1 cellular context compared by ENCODE assay signal in the genomic region with DNA sequence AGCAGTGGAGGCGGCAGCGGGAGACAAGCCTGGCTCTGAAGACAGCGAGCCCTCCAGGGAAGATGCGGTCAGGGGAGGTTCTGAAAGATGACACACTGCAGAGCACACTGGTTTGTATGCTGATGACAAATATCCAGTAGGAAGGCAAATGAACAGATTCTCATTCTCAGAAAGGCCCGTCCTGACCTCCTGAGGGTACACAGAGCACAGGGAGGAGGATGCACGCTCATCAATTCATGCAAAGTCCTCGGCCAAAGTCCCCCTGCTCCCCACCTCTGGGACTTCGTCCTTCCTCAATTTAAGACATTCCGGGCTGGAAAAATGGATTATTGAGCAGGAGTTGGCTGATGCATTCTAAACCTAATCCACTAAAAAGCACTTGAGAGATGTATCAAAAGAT. TPM values are rescaled to one million over a fixed set of nuclear protein-coding genes. Genes with fewer than 3 reads are reported as not detected.
"Had no signal": no experiment of that assay in that cellular context is flagged by ENCODE, and none has a peak within 500 bp of the region (broad histone marks: within the 10 kb centered on the region; RNA-seq: fewer than 3 reads in every experiment).

No MANE protein-coding gene starts in this region.

RNA-seq across cellular contexts. Expression of gene PLGLB1, which starts 2.6 kb away (rescaled TPM):
- total RNA-seq: mesenteric fat pad had no signal
